Comparison of ENCODE assay signal across 8 cellular contexts in genomic region chr5:141951341-141951781, GRCh38. TPM values are rescaled to one million over a fixed set of nuclear protein-coding genes. Genes with fewer than 3 reads are reported as not detected.
A peak's percentile ranks its signal among the peaks of the same experiment; 100 is the strongest.
DNase-seq lines count a peak whose midpoint lies in the region; ATAC-seq and TF ChIP-seq lines count a peak whose summit lies in the region.

No MANE protein-coding gene starts in this region.

- CTCF ChIA-PET in activated naive CD4-positive, alpha-beta T cell treated with anti-CD3 and anti-CD28 coated beads, Interleukin-2, amount 10 ng/mL, durations not matched to agents 7 days and 5 days (lab: Charles Lee): interaction anchor here (0.6 to 3.3 kb wide), 4 partner anchors 8 to 259 kb away, joined by 3 to 16 read pairs (median 6); no protein-coding TSS in a partner anchor

- DNase-seq in CD14-positive monocyte (ENCODE audit: low spot score) (no peak), HT-29 (ENCODE audit: low spot score) (peak; percentile 21), lower lobe of right lung (no peak), cerebellar cortex (ENCODE audit: low spot score) (no peak), OCI-M1 (lab: John Stamatoyannopoulos, UW) (no peak), DMS114 treated with DMSO at 0.1 percent for 48 hours (lab: John Stamatoyannopoulos, UW; ENCODE audit: unreplicated experiment) (no peak)
- DNase-seq in activated naive CD4-positive, alpha-beta T cell treated with anti-CD3 and anti-CD28 coated beads, Interleukin-2, amount 10 ng/mL, durations not matched to agents 7 days and 5 days: peak; percentile 41

- intact Hi-C loops in CD14-positive monocyte (cut with micrococcal nuclease) (no loop called here), lower lobe of right lung (cut with DNase I) (loop anchor here (10.0 kb wide), 1 partner anchor 257 kb away; no protein-coding TSS in a partner anchor)

- peaks cover under 1 to 8% of the 10 kb centered on the region in 2 donors for H3K36me3 Mint-ChIP-seq in CD14-positive monocyte
- no peaks in the 10 kb centered on the region for H3K36me3 Mint-ChIP-seq in activated naive CD4-positive, alpha-beta T cell treated with anti-CD3 and anti-CD28 coated beads, Interleukin-2, amount 10 ng/mL, durations not matched to agents 7 days and 5 days

- H3K27me3 Mint-ChIP-seq in CD14-positive monocyte (ENCODE audit: low read depth in 3 of 3): peaks cover 2 to 15% (median 4%) of the 10 kb centered on the region in 3 donors
- H3K27me3 Mint-ChIP-seq in activated naive CD4-positive, alpha-beta T cell treated with anti-CD3 and anti-CD28 coated beads, Interleukin-2, amount 10 ng/mL, durations not matched to agents 7 days and 5 days: peaks cover 6% of the 10 kb centered on the region

- H3K4me1 ChIP-seq in lower lobe of right lung: peaks cover 22% of the 10 kb centered on the region

- peaks cover 37% of the 10 kb centered on the region for H3K4me1 Mint-ChIP-seq in CD14-positive monocyte
- H3K4me1 Mint-ChIP-seq in activated naive CD4-positive, alpha-beta T cell treated with anti-CD3 and anti-CD28 coated beads, Interleukin-2, amount 10 ng/mL, durations not matched to agents 7 days and 5 days: peaks cover 28% of the 10 kb centered on the region

- no peaks in the 10 kb centered on the region for H3K9me3 ChIP-seq in lower lobe of right lung

- ATAC-seq in GM19372 (IDR thresholded peaks at IDR 0.05; ENCODE audit: low read depth, unreplicated experiment): peak; percentile 93
- no peak for ATAC-seq in lower lobe of right lung

- TF ChIP-seq CTCF in CD14-positive monocyte (IDR thresholded peaks at IDR 0.05) (peak; percentile 31), lower lobe of right lung (IDR thresholded peaks at IDR 0.05) (peak; percentile 18)

- H3K27me3 ChIP-seq in lower lobe of right lung (ENCODE audit: low read depth): no peaks in the 10 kb centered on the region

- peaks cover 22% of the 10 kb centered on the region for H3K36me3 ChIP-seq in lower lobe of right lung

- H3K4me3 Mint-ChIP-seq in CD14-positive monocyte: peak overlapping the region in 1 of 2 donors; percentile 28
- no peak overlapping the region for H3K4me3 Mint-ChIP-seq in activated naive CD4-positive, alpha-beta T cell treated with anti-CD3 and anti-CD28 coated beads, Interleukin-2, amount 10 ng/mL, durations not matched to agents 7 days and 5 days

- H3K27ac Mint-ChIP-seq in CD14-positive monocyte: no peak overlapping the region
- H3K27ac Mint-ChIP-seq in activated naive CD4-positive, alpha-beta T cell treated with anti-CD3 and anti-CD28 coated beads, Interleukin-2, amount 10 ng/mL, durations not matched to agents 7 days and 5 days: no peak overlapping the region

- peak overlapping the region; percentile 34 for H3K27ac ChIP-seq in lower lobe of right lung

- H3K4me3 ChIP-seq in lower lobe of right lung: peak overlapping the region; percentile 13

- no peaks in the 10 kb centered on the region for H3K9me3 Mint-ChIP-seq in CD14-positive monocyte
- no peaks in the 10 kb centered on the region for H3K9me3 Mint-ChIP-seq in activated naive CD4-positive, alpha-beta T cell treated with anti-CD3 and anti-CD28 coated beads, Interleukin-2, amount 10 ng/mL, durations not matched to agents 7 days and 5 days

RNA-seq across cellular contexts. Expression of gene PCDH12, which starts 6.6 kb away (rescaled TPM):
- polyA plus RNA-seq in CD14-positive monocyte: 1 to 10 TPM in 1 of 2 donors, under 1 TPM in 1; 0.90 to 1.2 TPM
- not detected in 2 replicates for total RNA-seq in HT-29 (2014; rRNA removed; shearing (Covaris generic))
- 14.9 TPM for total RNA-seq in lower lobe of right lung

RNA-seq across cellular contexts. Expression of gene RNF14, which starts 17.5 kb away (rescaled TPM):
- polyA plus RNA-seq in CD14-positive monocyte: 10 to 100 TPM; 31.2 to 52.8 TPM
- 12.0 and 17.5 TPM in 2 replicates for total RNA-seq in HT-29 (2014; rRNA removed; shearing (Covaris generic))
- total RNA-seq in lower lobe of right lung: 47.1 TPM

RNA-seq across cellular contexts. Expression of gene DELE1, which starts 27.7 kb away (rescaled TPM):
- polyA plus RNA-seq in CD14-positive monocyte: 10 to 100 TPM; 47.3 to 49.6 TPM
- 78.2 and 84.7 TPM in 2 replicates for total RNA-seq in HT-29 (2014; rRNA removed; shearing (Covaris generic))
- 75.0 TPM for total RNA-seq in lower lobe of right lung

Comparison
In these comparisons a context has a peak if more than half of its experiments do, and no peak if none do; other contexts are left out.
1. DNase-seq: peak in HT-29 (single experiment) and activated naive CD4-positive, alpha-beta T cell treated with anti-CD3 and anti-CD28 coated beads, Interleukin-2, amount 10 ng/mL, durations not matched to agents 7 days and 5 days (single experiment); none in CD14-positive monocyte (single experiment), lower lobe of right lung (single experiment), cerebellar cortex (single experiment), OCI-M1 (single experiment) and DMS114 treated with DMSO at 0.1 percent for 48 hours (single experiment).
2. RNA of gene PCDH12, which starts 6.6 kb away (total RNA-seq): 14.9 TPM in lower lobe of right lung (single experiment); not detected in HT-29; every median in the first group is over 10 times any median in the second.